23 cellular contexts compared by ENCODE assay signal in genomic region chr1:245201201-245201600, GRCh38. TPM values are rescaled to one million over a fixed set of nuclear protein-coding genes. Genes with fewer than 3 reads are reported as not detected.
"Had no signal": no experiment of that assay in that cellular context is flagged by ENCODE, and none has a peak within 500 bp of the region (broad histone marks: within the 10 kb centered on the region; RNA-seq: fewer than 3 reads in every experiment).

No MANE protein-coding gene starts in this region.

- H3K4me1 ChIP-seq: parathyroid adenoma, thyroid gland had no signal

- H3K4me3 Mint-ChIP-seq: activated CD4-positive, alpha-beta memory T cell treated with anti-CD3 and anti-CD28 coated beads, Interleukin-2, amount 10 ng/mL, durations not matched to agents 7 days and 5 days; activated CD4-positive, alpha-beta T cell treated with anti-CD3 and anti-CD28 coated beads, Interleukin-2, amount 10 ng/mL, durations not matched to agents 24 days and 14 days; activated naive CD4-positive, alpha-beta T cell treated with anti-CD3 and anti-CD28 coated beads for 36 hours; activated naive CD8-positive, alpha-beta T cell treated with anti-CD3 and anti-CD28 coated beads, Interleukin-2, amount 10 ng/mL, durations not matched to agents 7 days and 5 days; activated T-cell treated with anti-CD3 and anti-CD28 coated beads, Interleukin-2, amount 50 U/mL, for 72 hours; naive thymus-derived CD4-positive, alpha-beta T cell; stimulated activated naive CD8-positive, alpha-beta T cell treated with anti-CD3 and anti-CD28 coated beads, Interleukin-15, Interleukin-2, amounts not matched to agents 100 ng/mL and 50 ng/mL, for 24 hours; T-helper 1 cell treated with Interleukin-12 subunit alpha and Interleukin-12 subunit beta and Interleukin-4 antibody, amounts not matched to agents 30 μg/mL and 1 μg/mL, for 36 hours had no signal

- H3K4me1 Mint-ChIP-seq: activated CD4-positive, alpha-beta memory T cell treated with anti-CD3 and anti-CD28 coated beads, Interleukin-2, amount 10 ng/mL, durations not matched to agents 7 days and 5 days; activated CD4-positive, alpha-beta T cell treated with anti-CD3 and anti-CD28 coated beads, Interleukin-2, amount 10 ng/mL, durations not matched to agents 24 days and 14 days; activated naive CD8-positive, alpha-beta T cell treated with anti-CD3 and anti-CD28 coated beads, Interleukin-2, amount 10 ng/mL, durations not matched to agents 7 days and 5 days had no signal

- H3K27ac Mint-ChIP-seq: activated CD4-positive, alpha-beta memory T cell treated with anti-CD3 and anti-CD28 coated beads, Interleukin-2, amount 10 ng/mL, durations not matched to agents 7 days and 5 days; activated CD4-positive, alpha-beta T cell treated with anti-CD3 and anti-CD28 coated beads, Interleukin-2, amount 10 ng/mL, durations not matched to agents 24 days and 14 days; activated naive CD4-positive, alpha-beta T cell treated with anti-CD3 and anti-CD28 coated beads for 36 hours; activated naive CD8-positive, alpha-beta T cell treated with anti-CD3 and anti-CD28 coated beads, Interleukin-2, amount 10 ng/mL, durations not matched to agents 7 days and 5 days; activated T-cell treated with anti-CD3 and anti-CD28 coated beads, Interleukin-2, amount 50 U/mL, for 72 hours; naive thymus-derived CD4-positive, alpha-beta T cell; stimulated activated naive CD8-positive, alpha-beta T cell treated with anti-CD3 and anti-CD28 coated beads, Interleukin-15, Interleukin-2, amounts not matched to agents 100 ng/mL and 50 ng/mL, for 24 hours; T-helper 1 cell treated with Interleukin-12 subunit alpha and Interleukin-12 subunit beta and Interleukin-4 antibody, amounts not matched to agents 30 μg/mL and 1 μg/mL, for 36 hours had no signal

- H2AFZ ChIP-seq: parathyroid adenoma had no signal

- H3K9ac ChIP-seq: parathyroid adenoma had no signal

- H3K4me3 ChIP-seq: heart right ventricle, lung, thyroid gland, upper lobe of right lung had no signal

- H3K27ac ChIP-seq: epithelial cell of prostate, heart right ventricle, neutrophil, parathyroid adenoma, thyroid gland, upper lobe of right lung had no signal

- H3K36me3 Mint-ChIP-seq: activated naive CD8-positive, alpha-beta T cell treated with anti-CD3 and anti-CD28 coated beads, Interleukin-2, amount 10 ng/mL, durations not matched to agents 7 days and 5 days had no signal

- DNase-seq: activated CD4-positive, alpha-beta memory T cell treated with anti-CD3 and anti-CD28 coated beads, Interleukin-2, amount 10 ng/mL, durations not matched to agents 7 days and 5 days; activated CD4-positive, alpha-beta T cell treated with anti-CD3 and anti-CD28 coated beads, Interleukin-2, amount 10 ng/mL, durations not matched to agents 24 days and 14 days; activated effector memory CD4-positive, alpha-beta T cell treated with Interleukin-2 at 50 U/mL for 16 hours; activated naive CD4-positive, alpha-beta T cell treated with anti-CD3 and anti-CD28 coated beads for 36 hours; activated naive CD8-positive, alpha-beta T cell treated with anti-CD3 and anti-CD28 coated beads, Interleukin-2, amount 10 ng/mL, durations not matched to agents 7 days and 5 days; activated T-cell treated with anti-CD3 and anti-CD28 coated beads, Interleukin-2, amount 50 U/mL, for 72 hours; amniotic stem cell; cerebellar nuclear complex; cortex of kidney; heart right ventricle; kidney; naive thymus-derived CD4-positive, alpha-beta T cell; right cardiac atrium; stimulated activated CD4-positive, alpha-beta T cell treated with anti-CD3 and anti-CD28 coated beads, Interleukin-12 subunit alpha, Interleukin-12 subunit beta, amount 100 ng/mL, for 4 hours; substantia nigra; thyroid gland; upper lobe of right lung had no signal

- H3K9me3 ChIP-seq: neutrophil, thyroid gland had no signal

- H3K27me3 ChIP-seq: thyroid gland, upper lobe of right lung had no signal

- ATAC-seq: activated T-cell treated with anti-CD3 and anti-CD28 coated beads, Interleukin-2, amount 50 U/mL, for 72 hours; naive thymus-derived CD4-positive, alpha-beta T cell; right cardiac atrium; upper lobe of right lung had no signal

- H3K9me3 Mint-ChIP-seq: activated CD4-positive, alpha-beta T cell treated with anti-CD3 and anti-CD28 coated beads, Interleukin-2, amount 10 ng/mL, durations not matched to agents 24 days and 14 days had no signal

- H3K79me2 ChIP-seq: parathyroid adenoma had no signal

- H3K36me3 ChIP-seq: heart right ventricle, neutrophil, thyroid gland, upper lobe of right lung had no signal

RNA-seq across cellular contexts. Expression of gene KIF26B, which starts 46.4 kb away (rescaled TPM):
- total RNA-seq: activated CD4-positive, alpha-beta memory T cell treated with anti-CD3 and anti-CD28 coated beads, Interleukin-2, amount 10 ng/mL, durations not matched to agents 7 days and 5 days had no signal
